Comparison of ENCODE assay signal across 25 cellular contexts in genomic region chr20:51578145-51578459, GRCh38.
"Had no signal": no experiment of that assay in that cellular context is flagged by ENCODE, and none has a peak within 500 bp of the region (broad histone marks: within the 10 kb centered on the region; RNA-seq: fewer than 3 reads in every experiment).

No MANE protein-coding gene starts in this region.

- FAIRE-seq: small intestine had no signal

- H3K27ac ChIP-seq: hepatocyte, left ventricle myocardium inferior, neural progenitor cell, neutrophil, ovary, right atrium auricular region, sigmoid colon, spleen, tibial nerve, upper lobe of left lung, vagina had no signal

- H3K9me3 ChIP-seq: neutrophil, sigmoid colon, upper lobe of left lung, vagina had no signal

- H3K27me3 ChIP-seq: hepatocyte, neural progenitor cell, neutrophil, ovary, right atrium auricular region, sigmoid colon, spleen, tibial nerve, upper lobe of left lung, vagina had no signal

- H3K9ac ChIP-seq: neural progenitor cell had no signal

- ATAC-seq: natural killer cell; stimulated activated memory B cell treated with anti-CD40 and anti-IgM and Interleukin-4, amounts not matched to agents 10 μg/mL and 1 μg/mL and 100 μg/mL, for 72 hours; stimulated activated naive CD8-positive, alpha-beta T cell treated with anti-CD3 and anti-CD28 coated beads, Interleukin-15, amount 100 ng/mL, for 72 hours had no signal

- H3K36me3 ChIP-seq: left ventricle myocardium inferior, neural progenitor cell, neutrophil, ovary, right atrium auricular region, sigmoid colon, spleen, tibial nerve, upper lobe of left lung, vagina had no signal

- H3K4me3 ChIP-seq: hepatocyte, left ventricle myocardium inferior, lung, neural progenitor cell, ovary, right atrium auricular region, sigmoid colon, spleen, tibial nerve, upper lobe of left lung, vagina had no signal

- H3K4me2 ChIP-seq: hepatocyte, neural progenitor cell had no signal

- H3K4me1 ChIP-seq: neural progenitor cell, sigmoid colon, spleen, upper lobe of left lung, vagina had no signal

- H2AFZ ChIP-seq: hepatocyte, neural progenitor cell had no signal

- DNase-seq: islet precursor cell; left ventricle myocardium inferior; mesendoderm; naive B cell; natural killer cell; nephron progenitor cell; occipital lobe; ovary; sigmoid colon; small intestine; spleen; stimulated activated CD4-positive, alpha-beta T cell treated with anti-CD3 and anti-CD28 coated beads, Interleukin-4, amount 100 ng/mL, for 4 hours; stimulated activated CD8-positive, alpha-beta memory T cell treated with anti-CD3 and anti-CD28 coated beads, Interleukin-4, amount 100 ng/mL, for 48 hours; stimulated activated naive CD4-positive, alpha-beta T cell treated with Interleukin-2 at 50 U/mL for 16 hours; stimulated activated naive CD8-positive, alpha-beta T cell treated with anti-CD3 and anti-CD28 coated beads, Interleukin-15, amount 100 ng/mL, for 72 hours; substantia nigra; upper lobe of left lung had no signal

- H3K79me2 ChIP-seq: hepatocyte had no signal
